20 cellular contexts compared by ENCODE assay signal in genomic region chr18:55355220-55355619, GRCh38.
DNase-seq lines count a peak whose midpoint lies in the region; ATAC-seq, FAIRE-seq and TF ChIP-seq lines count a peak whose summit lies in the region.
"Had no signal": no experiment of that assay in that cellular context is flagged by ENCODE, and none has a peak within 500 bp of the region (broad histone marks: within the 10 kb centered on the region; RNA-seq: fewer than 3 reads in every experiment).

No MANE protein-coding gene starts in this region.

- peak; percentile 99 for FAIRE-seq in D721Med (lab: Jason Lieb, UNC)

- H3K4me1 Mint-ChIP-seq in nephron: peaks cover 33% of the 10 kb centered on the region
- H3K4me1 Mint-ChIP-seq in WTC11: peaks cover 72% of the 10 kb centered on the region

- DNase-seq in D721Med (ENCODE audit: insufficient read length, low spot score) (no peak), dorsolateral prefrontal cortex (no peak), COR-L47 (lab: John Stamatoyannopoulos, UW) (no peak), WTC11 (ENCODE audit: low spot score) (no peak)
- no peak for DNase-seq in stimulated activated CD4-positive, alpha-beta T cell treated with anti-CD3 and anti-CD28 coated beads, Interleukin-12 subunit alpha, Interleukin-12 subunit beta, amount 100 ng/mL, for 4 hours
- DNase-seq: DMS79, H7, KG1, NCI-H1105, NCI-H146, NCI-H2029, NCI-H2227 treated with DMSO at 0.1 percent for 48 hours, NCI-H510A, NCI-H748 treated with DMSO at 0.1 percent for 48 hours, SIG-M5 had no signal

- H3K36me3 ChIP-seq in OCI-LY3 (replicated peaks; ENCODE audit: low read depth, low read length): peaks cover 41% of the 10 kb centered on the region

- H3K27ac ChIP-seq in OCI-LY3 (ENCODE audit: low read length): peak overlapping the region; percentile 55
- peak overlapping the region in 58 of 59 donors; percentile 52 to 100 (median 95) for H3K27ac ChIP-seq in dorsolateral prefrontal cortex

- no peaks in the 10 kb centered on the region for H3K9me3 ChIP-seq in OCI-LY3 (ENCODE audit: insufficient read depth, low read length)

- H3K4me3 Mint-ChIP-seq in nephron: no peak overlapping the region
- no peak overlapping the region for H3K4me3 Mint-ChIP-seq in WTC11
- H3K4me3 Mint-ChIP-seq: B cell, CD14-positive monocyte had no signal

- peak overlapping the region; percentile 16 for H3K9ac ChIP-seq in OCI-LY3 (ENCODE audit: low read length)

- intact Hi-C loops in dorsolateral prefrontal cortex (cut with DNase I): loop anchor here in 1 of 2 donors (10.0 kb wide), 1 partner anchor 430 kb away; no protein-coding TSS in a partner anchor

- H2AFZ ChIP-seq in OCI-LY3 (ENCODE audit: low read depth, low read length): no peak overlapping the region

- ATAC-seq in HG03039 (IDR thresholded peaks at IDR 0.05; ENCODE audit: unreplicated experiment) (no peak), WTC11 (no peak)

- CTCF ChIA-PET in WTC11 (lab: Charles Lee): interaction anchor here (1.3 kb wide), 1 partner anchor 29 kb away, joined by 4 read pairs; no protein-coding TSS in a partner anchor

- H3K36me3 Mint-ChIP-seq in nephron (ENCODE audit: low read depth): no peaks in the 10 kb centered on the region
- H3K36me3 Mint-ChIP-seq in WTC11: no peaks in the 10 kb centered on the region
- H3K36me3 Mint-ChIP-seq: CD14-positive monocyte had no signal

- H3K27ac Mint-ChIP-seq in nephron: peak overlapping the region; percentile 8 to 61 (median 22)
- no peak overlapping the region for H3K27ac Mint-ChIP-seq in WTC11
- H3K27ac Mint-ChIP-seq: B cell, CD14-positive monocyte had no signal

- H3K9me3 Mint-ChIP-seq in nephron (no peaks in the 10 kb centered on the region), WTC11 (no peaks in the 10 kb centered on the region)

- H3K4me3 ChIP-seq in OCI-LY3 (ENCODE audit: low read length) (peak overlapping the region; percentile 25), dorsolateral prefrontal cortex (peak overlapping the region in 30 of 59 donors; percentile 0 to 62 (median 22))

- H3K27me3 Mint-ChIP-seq in nephron (ENCODE audit: low read depth) (no peaks in the 10 kb centered on the region), WTC11 (ENCODE audit: low read depth) (peaks cover 33% of the 10 kb centered on the region)

- TF ChIP-seq CTCF in D721Med (IDR thresholded peaks at IDR 0.05; ENCODE audit: insufficient read depth, missing control alignments) (no peak), OCI-LY3 (IDR thresholded peaks at IDR 0.05; ENCODE audit: low read depth, low read length) (no peak), dorsolateral prefrontal cortex (IDR thresholded peaks at IDR 0.05 in 54 of 56, conservative IDR thresholded peaks at IDR 0.05 in 2 of 56; ENCODE audit: low read depth in 1 of 56, partially characterized antibody in 56 of 56) (no peak), nephron (IDR thresholded peaks at IDR 0.05; ENCODE audit: unreplicated experiment in 3 of 3) (no peak), WTC11 (IDR thresholded peaks at IDR 0.05) (no peak)

- POLR2A ChIA-PET in WTC11 (lab: Charles Lee): interaction anchor here (0.5 kb wide), 1 partner anchor 57 kb away, joined by 3 read pairs; no protein-coding TSS in a partner anchor

- peaks cover 100% of the 10 kb centered on the region for H4K20me1 ChIP-seq in OCI-LY3 (ENCODE audit: insufficient read depth, low read length)

- peaks cover 100% of the 10 kb centered on the region for H3K79me2 ChIP-seq in OCI-LY3 (ENCODE audit: low read length)

- H3K4me2 ChIP-seq in OCI-LY3 (ENCODE audit: low read length): peak overlapping the region; percentile 50

- H3K27me3 ChIP-seq in OCI-LY3 (ENCODE audit: low read depth, low read length) (no peaks in the 10 kb centered on the region), dorsolateral prefrontal cortex (no peaks in the 10 kb centered on the region)

- H3K4me1 ChIP-seq in OCI-LY3 (ENCODE audit: low read length): peaks cover 96% of the 10 kb centered on the region

TF ChIP-seq in WTC11, 78 proteins besides CTCF, POLR2A, EP300 and RAD21 (continues in another document):
- TF ChIP-seq RORB (CRISPR knock-in tag; IDR thresholded peaks at IDR 0.05) (no peak), NFE2L1 (CRISPR knock-in tag; IDR thresholded peaks at IDR 0.05) (no peak), AFF4 (CRISPR knock-in tag; IDR thresholded peaks at IDR 0.05; ENCODE audit: borderline replicate concordance) (no peak), FOXP4 (CRISPR knock-in tag; IDR thresholded peaks at IDR 0.05) (no peak), MXD4 (CRISPR knock-in tag; IDR thresholded peaks at IDR 0.05; ENCODE audit: borderline replicate concordance) (no peak), GTF2I (CRISPR knock-in tag; conservative IDR thresholded peaks at IDR 0.05) (no peak), ZMAT4 (CRISPR knock-in tag; IDR thresholded peaks at IDR 0.05) (no peak), E2F5 (CRISPR knock-in tag; IDR thresholded peaks at IDR 0.05) (no peak), SOX15 (CRISPR knock-in tag; IDR thresholded peaks at IDR 0.05) (no peak), E2F4 (CRISPR knock-in tag; IDR thresholded peaks at IDR 0.05; ENCODE audit: borderline replicate concordance, low read depth) (no peak), ZNF396 (CRISPR knock-in tag; IDR thresholded peaks at IDR 0.05; ENCODE audit: borderline replicate concordance) (no peak), FOXP1 (CRISPR knock-in tag; IDR thresholded peaks at IDR 0.05; ENCODE audit: borderline replicate concordance) (no peak), USF2 (CRISPR knock-in tag; IDR thresholded peaks at IDR 0.05) (no peak)
